ENCODE assay signal across 27 cellular contexts in genomic region chr20:36760647-36761046, GRCh38. TPM values are rescaled to one million over a fixed set of nuclear protein-coding genes. Genes with fewer than 3 reads are reported as not detected.
A peak's percentile ranks its signal among the peaks of the same experiment; 100 is the strongest.
DNase-seq lines count a peak whose midpoint lies in the region; ATAC-seq lines count a peak whose summit lies in the region.
"Had no signal": no experiment of that assay in that cellular context is flagged by ENCODE, and none has a peak within 500 bp of the region (broad histone marks: within the 10 kb centered on the region; RNA-seq: fewer than 3 reads in every experiment).

No MANE protein-coding gene starts in this region.

- H3K27me3 Mint-ChIP-seq in activated naive CD8-positive, alpha-beta T cell treated with anti-CD3 and anti-CD28 coated beads, Interleukin-2, amount 10 ng/mL, durations not matched to agents 7 days and 5 days = no peaks in the 10 kb centered on the region
- H3K27me3 Mint-ChIP-seq in activated naive CD8-positive, alpha-beta T cell treated with anti-CD3 and anti-CD28 coated beads, Interleukin-2, amount 50 U/mL, for 24 hours = no peaks in the 10 kb centered on the region
- H3K27me3 Mint-ChIP-seq: CD4-positive, alpha-beta memory T cell; central memory CD8-positive, alpha-beta T cell had no signal

- no peak overlapping the region for H3K4me3 ChIP-seq in HUES6 (ENCODE audit: low read depth, low read length)
- H3K4me3 ChIP-seq: adrenal gland, body of pancreas, heart left ventricle, spleen, stomach, thyroid gland had no signal

- no peak overlapping the region for H3K9ac ChIP-seq in HUES6 (ENCODE audit: low read length)

- no peak overlapping the region for H3K4me3 Mint-ChIP-seq in activated naive CD8-positive, alpha-beta T cell treated with anti-CD3 and anti-CD28 coated beads, Interleukin-2, amount 10 ng/mL, durations not matched to agents 7 days and 5 days
- no peak overlapping the region for H3K4me3 Mint-ChIP-seq in activated naive CD8-positive, alpha-beta T cell treated with anti-CD3 and anti-CD28 coated beads, Interleukin-2, amount 50 U/mL, for 24 hours
- H3K4me3 Mint-ChIP-seq: CD4-positive, alpha-beta memory T cell; central memory CD8-positive, alpha-beta T cell had no signal

- no peaks in the 10 kb centered on the region for H3K4me1 ChIP-seq in HUES6 (ENCODE audit: control insufficient read depth, insufficient read depth, low read length)
- H3K4me1 ChIP-seq: body of pancreas, foreskin keratinocyte, thyroid gland had no signal

- peaks cover 7% of the 10 kb centered on the region for H3K4me1 Mint-ChIP-seq in activated naive CD8-positive, alpha-beta T cell treated with anti-CD3 and anti-CD28 coated beads, Interleukin-2, amount 10 ng/mL, durations not matched to agents 7 days and 5 days
- peaks cover 5% of the 10 kb centered on the region for H3K4me1 Mint-ChIP-seq in activated naive CD8-positive, alpha-beta T cell treated with anti-CD3 and anti-CD28 coated beads, Interleukin-2, amount 50 U/mL, for 24 hours

- DNase-seq in activated naive CD8-positive, alpha-beta T cell treated with anti-CD3 and anti-CD28 coated beads, Interleukin-2, amount 10 ng/mL, durations not matched to agents 7 days and 5 days = no peak
- no peak for DNase-seq in activated naive CD8-positive, alpha-beta T cell treated with anti-CD3 and anti-CD28 coated beads, Interleukin-2, amount 50 U/mL, for 24 hours
- DNase-seq in fibroblast of gingiva (ENCODE audit: low read depth) (peak; percentile 28), D341Med (ENCODE audit: low spot score) (no peak), NCI-H2029 (lab: John Stamatoyannopoulos, UW) (no peak)
- DNase-seq: activated gamma-delta T cell; adrenal gland; body of pancreas; CD4-positive, alpha-beta memory T cell; foreskin keratinocyte; heart left ventricle; left ventricle myocardium superior; mesendoderm; NCI-H1092; NCI-H1694 treated with DMSO at 0.1 percent for 48 hours; NCI-H2171 treated with DMSO at 0.1 percent for 48 hours; NCI-H510A; right cardiac atrium; spleen; stimulated activated CD4-positive, alpha-beta T cell treated with anti-CD3 and anti-CD28 coated beads, Interleukin-2, amount 100 ng/mL, for 24 hours; stomach; thyroid gland had no signal

- H3K36me3 Mint-ChIP-seq in activated naive CD8-positive, alpha-beta T cell treated with anti-CD3 and anti-CD28 coated beads, Interleukin-2, amount 10 ng/mL, durations not matched to agents 7 days and 5 days = peaks cover 22% of the 10 kb centered on the region
- H3K36me3 Mint-ChIP-seq in activated naive CD8-positive, alpha-beta T cell treated with anti-CD3 and anti-CD28 coated beads, Interleukin-2, amount 50 U/mL, for 24 hours (ENCODE audit: low read depth) = peaks cover 24% of the 10 kb centered on the region

- H3K27ac ChIP-seq in HUES6 (ENCODE audit: low read depth, low read length) = 0 out of 2 replicates have a peak overlapping the region, but pooled peaks have one; percentile 41
- H3K27ac ChIP-seq: adrenal gland, body of pancreas, foreskin keratinocyte, heart left ventricle, stomach, thyroid gland had no signal

- H3K27me3 ChIP-seq in HUES6 (ENCODE audit: control insufficient read depth, insufficient read depth, low read length) = no peaks in the 10 kb centered on the region
- H3K27me3 ChIP-seq: adrenal gland, body of pancreas, foreskin keratinocyte, heart left ventricle, spleen, stomach, thyroid gland had no signal

- no peaks in the 10 kb centered on the region for H3K9me3 ChIP-seq in HUES6 (ENCODE audit: control insufficient read depth, insufficient read depth, low read depth, low read length)
- H3K9me3 ChIP-seq: adrenal gland, body of pancreas, heart left ventricle, spleen, stomach, thyroid gland had no signal

- H3K9me3 Mint-ChIP-seq in activated naive CD8-positive, alpha-beta T cell treated with anti-CD3 and anti-CD28 coated beads, Interleukin-2, amount 10 ng/mL, durations not matched to agents 7 days and 5 days = no peaks in the 10 kb centered on the region
- no peaks in the 10 kb centered on the region for H3K9me3 Mint-ChIP-seq in activated naive CD8-positive, alpha-beta T cell treated with anti-CD3 and anti-CD28 coated beads, Interleukin-2, amount 50 U/mL, for 24 hours
- H3K9me3 Mint-ChIP-seq: CD4-positive, alpha-beta memory T cell; central memory CD8-positive, alpha-beta T cell had no signal

- no peak for ATAC-seq in activated naive CD8-positive, alpha-beta T cell treated with anti-CD3 and anti-CD28 coated beads, Interleukin-2, amount 10 ng/mL, durations not matched to agents 7 days and 5 days (ENCODE audit: low read depth)
- ATAC-seq in activated naive CD8-positive, alpha-beta T cell treated with anti-CD3 and anti-CD28 coated beads, Interleukin-2, amount 50 U/mL, for 24 hours = no peak
- no peak for ATAC-seq in GM18520 (IDR thresholded peaks at IDR 0.05; ENCODE audit: unreplicated experiment)
- ATAC-seq: activated CD4-positive, CD25-positive, alpha-beta regulatory T cell treated with anti-CD3 and anti-CD28 coated beads, Interleukin-2, amount 50 U/mL, for 24 hours; body of pancreas; esophagus mucosa; foreskin keratinocyte; heart left ventricle; left ventricle myocardium superior; right cardiac atrium had no signal

- peaks cover 60% of the 10 kb centered on the region for H3K36me3 ChIP-seq in HUES6 (ENCODE audit: control insufficient read depth, insufficient read depth, low read length)
- H3K36me3 ChIP-seq: adrenal gland, thyroid gland had no signal

- peak overlapping the region; percentile 8 for H3K27ac Mint-ChIP-seq in activated naive CD8-positive, alpha-beta T cell treated with anti-CD3 and anti-CD28 coated beads, Interleukin-2, amount 10 ng/mL, durations not matched to agents 7 days and 5 days
- no peak overlapping the region for H3K27ac Mint-ChIP-seq in activated naive CD8-positive, alpha-beta T cell treated with anti-CD3 and anti-CD28 coated beads, Interleukin-2, amount 50 U/mL, for 24 hours

- POLR2A ChIA-PET in activated naive CD8-positive, alpha-beta T cell treated with anti-CD3 and anti-CD28 coated beads, Interleukin-2, amount 10 ng/mL, durations not matched to agents 7 days and 5 days (lab: Charles Lee) = no interaction called here

RNA-seq across cellular contexts. Expression of gene DSN1, which starts 12.9 kb away (rescaled TPM):
- 10 to 100 TPM; 32.2 to 32.4 TPM for total RNA-seq in activated naive CD8-positive, alpha-beta T cell treated with anti-CD3 and anti-CD28 coated beads, Interleukin-2, amount 10 ng/mL, durations not matched to agents 7 days and 5 days

RNA-seq across cellular contexts. Expression of gene NDRG3, which starts 14.8 kb away (rescaled TPM):
- total RNA-seq in activated naive CD8-positive, alpha-beta T cell treated with anti-CD3 and anti-CD28 coated beads, Interleukin-2, amount 10 ng/mL, durations not matched to agents 7 days and 5 days = 10 to 100 TPM; 34.3 to 35.5 TPM
